Comparison of ENCODE assay signal across 8 cellular contexts in genomic region chr11:118415739-118416068, GRCh38. TPM values are rescaled to one million over a fixed set of nuclear protein-coding genes. Genes with fewer than 3 reads are reported as not detected.
DNase-seq lines count a peak whose midpoint lies in the region; ATAC-seq and TF ChIP-seq lines count a peak whose summit lies in the region.

No MANE protein-coding gene starts in this region.

- H3K4me1 ChIP-seq in HUES6 (ENCODE audit: control insufficient read depth, insufficient read depth, low read length) (peaks cover 23% of the 10 kb centered on the region), iPS-15b (ENCODE audit: control insufficient read depth, insufficient read depth, low read length) (peaks cover 16% of the 10 kb centered on the region), tibial nerve (no peaks in the 10 kb centered on the region)

- peaks cover under 1% of the 10 kb centered on the region for H3K4me1 Mint-ChIP-seq in activated CD4-positive, alpha-beta memory T cell treated with anti-CD3 and anti-CD28 coated beads for 36 hours (ENCODE audit: low read depth)

- intact Hi-C loops in activated CD4-positive, alpha-beta memory T cell treated with anti-CD3 and anti-CD28 coated beads for 36 hours (cut with micrococcal nuclease), result no loop called here

- POLR2A ChIA-PET in activated CD4-positive, alpha-beta memory T cell treated with anti-CD3 and anti-CD28 coated beads for 36 hours (lab: Charles Lee), result no interaction called here

- no peaks in the 10 kb centered on the region for H3K9me3 Mint-ChIP-seq in activated CD4-positive, alpha-beta memory T cell treated with anti-CD3 and anti-CD28 coated beads for 36 hours

- no peak overlapping the region for H3K4me3 ChIP-seq in HUES6 (ENCODE audit: low read depth, low read length)
- no peak overlapping the region for H3K4me3 ChIP-seq in iPS-15b (ENCODE audit: low read depth, low read length)
- no peak overlapping the region for H3K4me3 ChIP-seq in tibial nerve

- H3K9me3 ChIP-seq in HUES6 (ENCODE audit: control insufficient read depth, insufficient read depth, low read depth, low read length) (no peaks in the 10 kb centered on the region), iPS-15b (ENCODE audit: control insufficient read depth, insufficient read depth, low read length) (no peaks in the 10 kb centered on the region), tibial nerve (no peaks in the 10 kb centered on the region)

- TF ChIP-seq CTCF in tibial nerve (IDR thresholded peaks at IDR 0.05), result no peak

- H3K36me3 Mint-ChIP-seq in activated CD4-positive, alpha-beta memory T cell treated with anti-CD3 and anti-CD28 coated beads for 36 hours, result no peaks in the 10 kb centered on the region

- peak overlapping the region; percentile 1 for H3K9ac ChIP-seq in HUES6 (ENCODE audit: low read length)
- H3K9ac ChIP-seq in iPS-15b (ENCODE audit: low read depth, low read length), result peak overlapping the region; percentile 27

- no peak overlapping the region for H3K4me3 Mint-ChIP-seq in activated CD4-positive, alpha-beta memory T cell treated with anti-CD3 and anti-CD28 coated beads for 36 hours

- no peak for TF ChIP-seq POLR2A in tibial nerve (IDR thresholded peaks at IDR 0.05)

- H3K27me3 ChIP-seq in HUES6 (ENCODE audit: control insufficient read depth, insufficient read depth, low read length) (no peaks in the 10 kb centered on the region), iPS-15b (ENCODE audit: control insufficient read depth, insufficient read depth, low read length) (no peaks in the 10 kb centered on the region), tibial nerve (no peaks in the 10 kb centered on the region)

- peak overlapping the region; percentile 29 for H3K27ac ChIP-seq in HUES6 (ENCODE audit: low read depth, low read length)
- H3K27ac ChIP-seq in tibial nerve, result no peak overlapping the region

- H3K27me3 Mint-ChIP-seq in activated CD4-positive, alpha-beta memory T cell treated with anti-CD3 and anti-CD28 coated beads for 36 hours, result no peaks in the 10 kb centered on the region

- no peaks in the 10 kb centered on the region for H3K36me3 ChIP-seq in HUES6 (ENCODE audit: control insufficient read depth, insufficient read depth, low read length)
- no peaks in the 10 kb centered on the region for H3K36me3 ChIP-seq in iPS-15b (ENCODE audit: control insufficient read depth, insufficient read depth, low read length)
- H3K36me3 ChIP-seq in tibial nerve, result peaks cover 0 to 19% (median 0%) of the 10 kb centered on the region in 3 donors

- DNase-seq in DMS153 treated with DMSO at 0.1 percent for 48 hours (lab: John Stamatoyannopoulos, UW; ENCODE audit: unreplicated experiment) (peak; percentile 62), tibial nerve (ENCODE audit: low spot score in 2 of 2) (no peak)
- DNase-seq in activated CD4-positive, alpha-beta memory T cell treated with anti-CD3 and anti-CD28 coated beads for 36 hours, result peak; percentile 49

- CTCF ChIA-PET in activated CD4-positive, alpha-beta memory T cell treated with anti-CD3 and anti-CD28 coated beads for 36 hours (lab: Charles Lee), result interaction anchor here (0.9 kb wide), 1 partner anchor 8 kb away, joined by 3 read pairs; no protein-coding TSS in a partner anchor

- TF ChIP-seq EP300 in tibial nerve (IDR thresholded peaks at IDR 0.05), result no peak

- no peak overlapping the region for H3K27ac Mint-ChIP-seq in activated CD4-positive, alpha-beta memory T cell treated with anti-CD3 and anti-CD28 coated beads for 36 hours

- ATAC-seq in HG02852 (IDR thresholded peaks at IDR 0.05; ENCODE audit: unreplicated experiment) (no peak), HG02885 (IDR thresholded peaks at IDR 0.05; ENCODE audit: poor library complexity, unreplicated experiment) (no peak), GM21360 (IDR thresholded peaks at IDR 0.05; ENCODE audit: unreplicated experiment) (no peak)

RNA-seq across cellular contexts. Expression of gene ATP5MG, which starts 14.3 kb away (rescaled TPM):
- 100 to 1,000 TPM; 298 to 306 TPM for total RNA-seq in activated CD4-positive, alpha-beta memory T cell treated with anti-CD3 and anti-CD28 coated beads for 36 hours
- 10 to 100 TPM; 22.4 to 51.5 (median 34.4) TPM for total RNA-seq in tibial nerve

RNA-seq across cellular contexts. Expression of gene KMT2A, which starts 20.6 kb away (rescaled TPM):
- 10 to 100 TPM; 61.5 to 72.4 TPM for total RNA-seq in activated CD4-positive, alpha-beta memory T cell treated with anti-CD3 and anti-CD28 coated beads for 36 hours
- total RNA-seq in tibial nerve, result 100 to 1,000 TPM in 1 of 4 donors, 10 to 100 TPM in 3; 78.6 to 101 (median 86.8) TPM

RNA-seq across cellular contexts. Expression of gene UBE4A, which starts 56.3 kb away (rescaled TPM):
- 10 to 100 TPM; 39.1 to 40.4 TPM for total RNA-seq in activated CD4-positive, alpha-beta memory T cell treated with anti-CD3 and anti-CD28 coated beads for 36 hours
- 10 to 100 TPM; 38.4 to 48.5 (median 41.4) TPM for total RNA-seq in tibial nerve

Comparison
In these comparisons a context has a peak if more than half of its experiments do, and no peak if none do; other contexts are left out.
1. DNase-seq: peak in DMS153 treated with DMSO at 0.1 percent for 48 hours (single experiment) and activated CD4-positive, alpha-beta memory T cell treated with anti-CD3 and anti-CD28 coated beads for 36 hours (single experiment); none in tibial nerve (0 of 2).
2. RNA of gene ATP5MG, which starts 14.3 kb away (total RNA-seq): 298 to 306 TPM in activated CD4-positive, alpha-beta memory T cell treated with anti-CD3 and anti-CD28 coated beads for 36 hours; 22.4 to 51.5 TPM in tibial nerve; every median in the first group is over 4 times any median in the second.